ENCODE assay signal across 1 cellular context in genomic region chr17:78421534-78422266, GRCh38.
TF ChIP-seq lines count a peak whose summit lies in the region.

No MANE protein-coding gene starts in this region.

TF ChIP-seq in HepG2, 621 proteins besides CTCF, POLR2A, EP300 and RAD21 (continued from another document):
- TF ChIP-seq SETDB1 (CRISPR knock-in tag; IDR thresholded peaks at IDR 0.05; ENCODE audit: borderline replicate concordance) (no peak), MED1 (CRISPR knock-in tag; IDR thresholded peaks at IDR 0.05) (peak; percentile 73), MTERF4 (CRISPR knock-in tag; IDR thresholded peaks at IDR 0.05) (peak; percentile 88; the same call in 1 of the 2 replicates), ONECUT2 (CRISPR knock-in tag; IDR thresholded peaks at IDR 0.05) (peak; percentile 54; the same call in 1 of the 2 replicates), ZBTB3 (CRISPR knock-in tag; IDR thresholded peaks at IDR 0.05; ENCODE audit: borderline replicate concordance, low read depth) (peak; percentile 98), ZNF546 (CRISPR knock-in tag; conservative IDR thresholded peaks at IDR 0.05) (0 out of 2 replicates have a peak, but pooled peaks have one; percentile 43), GTF2F1 (IDR thresholded peaks at IDR 0.05; ENCODE audit: low read length) (no peak), NFRKB (IDR thresholded peaks at IDR 0.05) (no peak), ZSCAN22 (CRISPR knock-in tag; IDR thresholded peaks at IDR 0.05) (peak; percentile 11; the same call in 1 of the 2 replicates), JUNB (CRISPR knock-in tag; IDR thresholded peaks at IDR 0.05; ENCODE audit: borderline replicate concordance) (peak; percentile 36; the same call in 1 of the 2 replicates), RFX1 (IDR thresholded peaks at IDR 0.05) (no peak), NR3C1 (CRISPR knock-in tag; IDR thresholded peaks at IDR 0.05) (no peak), E2F5 (CRISPR knock-in tag; conservative IDR thresholded peaks at IDR 0.05) (no peak), SUZ12 (IDR thresholded peaks at IDR 0.05; ENCODE audit: low read depth, low read length) (0 out of 2 replicates have a peak, but pooled peaks have one; percentile 7)
- TF ChIP-seq, protein P1, sequence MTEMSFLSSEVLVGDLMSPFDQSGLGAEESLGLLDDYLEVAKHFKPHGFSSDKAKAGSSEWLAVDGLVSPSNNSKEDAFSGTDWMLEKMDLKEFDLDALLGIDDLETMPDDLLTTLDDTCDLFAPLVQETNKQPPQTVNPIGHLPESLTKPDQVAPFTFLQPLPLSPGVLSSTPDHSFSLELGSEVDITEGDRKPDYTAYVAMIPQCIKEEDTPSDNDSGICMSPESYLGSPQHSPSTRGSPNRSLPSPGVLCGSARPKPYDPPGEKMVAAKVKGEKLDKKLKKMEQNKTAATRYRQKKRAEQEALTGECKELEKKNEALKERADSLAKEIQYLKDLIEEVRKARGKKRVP (CRISPR knock-in tag; IDR thresholded peaks at IDR 0.05), result peak in 1 of 2 experiments; percentile 78; a peak in 2 of 4 replicates
- TF ChIP-seq, protein P2, sequence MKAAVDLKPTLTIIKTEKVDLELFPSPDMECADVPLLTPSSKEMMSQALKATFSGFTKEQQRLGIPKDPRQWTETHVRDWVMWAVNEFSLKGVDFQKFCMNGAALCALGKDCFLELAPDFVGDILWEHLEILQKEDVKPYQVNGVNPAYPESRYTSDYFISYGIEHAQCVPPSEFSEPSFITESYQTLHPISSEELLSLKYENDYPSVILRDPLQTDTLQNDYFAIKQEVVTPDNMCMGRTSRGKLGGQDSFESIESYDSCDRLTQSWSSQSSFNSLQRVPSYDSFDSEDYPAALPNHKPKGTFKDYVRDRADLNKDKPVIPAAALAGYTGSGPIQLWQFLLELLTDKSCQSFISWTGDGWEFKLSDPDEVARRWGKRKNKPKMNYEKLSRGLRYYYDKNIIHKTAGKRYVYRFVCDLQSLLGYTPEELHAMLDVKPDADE (CRISPR knock-in tag; IDR thresholded peaks at IDR 0.05), result no peak
- TF ChIP-seq, protein P3, sequence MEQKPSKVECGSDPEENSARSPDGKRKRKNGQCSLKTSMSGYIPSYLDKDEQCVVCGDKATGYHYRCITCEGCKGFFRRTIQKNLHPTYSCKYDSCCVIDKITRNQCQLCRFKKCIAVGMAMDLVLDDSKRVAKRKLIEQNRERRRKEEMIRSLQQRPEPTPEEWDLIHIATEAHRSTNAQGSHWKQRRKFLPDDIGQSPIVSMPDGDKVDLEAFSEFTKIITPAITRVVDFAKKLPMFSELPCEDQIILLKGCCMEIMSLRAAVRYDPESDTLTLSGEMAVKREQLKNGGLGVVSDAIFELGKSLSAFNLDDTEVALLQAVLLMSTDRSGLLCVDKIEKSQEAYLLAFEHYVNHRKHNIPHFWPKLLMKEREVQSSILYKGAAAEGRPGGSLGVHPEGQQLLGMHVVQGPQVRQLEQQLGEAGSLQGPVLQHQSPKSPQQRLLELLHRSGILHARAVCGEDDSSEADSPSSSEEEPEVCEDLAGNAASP (CRISPR knock-in tag; IDR thresholded peaks at IDR 0.05; ENCODE audit: borderline replicate concordance), result peak; percentile 94
